Comparison of ENCODE assay signal across 8 cellular contexts in genomic region chr19:10195199-10195519, GRCh38. TPM values are rescaled to one million over a fixed set of nuclear protein-coding genes. Genes with fewer than 3 reads are reported as not detected.
DNase-seq lines count a peak whose midpoint lies in the region; ATAC-seq lines count a peak whose summit lies in the region.

No MANE protein-coding gene starts in this region.

- H3K9ac ChIP-seq in NT2/D1 (ENCODE audit: insufficient read length, low read depth) = peak overlapping the region; percentile 68

- H3K36me3 ChIP-seq in NT2/D1 (ENCODE audit: insufficient read depth, insufficient read length, low read length) = peaks cover 23% of the 10 kb centered on the region
- peaks cover 0 to under 1% of the 10 kb centered on the region in 2 donors for H3K36me3 ChIP-seq in esophagus (ENCODE audit: control insufficient read depth in 2 of 2, insufficient read depth in 2 of 2, low read length in 1 of 2)

- H3K4me1 ChIP-seq in NT2/D1 (ENCODE audit: insufficient read depth, insufficient read length) = peaks cover 5% of the 10 kb centered on the region
- H3K4me1 ChIP-seq in esophagus (ENCODE audit: control insufficient read depth in 2 of 2, insufficient read depth in 2 of 2, low read length in 1 of 2) = peaks cover 2 to 7% of the 10 kb centered on the region in 2 donors

- H3K4me3 ChIP-seq in NT2/D1 (ENCODE audit: insufficient read length, low read depth) = peak overlapping the region; percentile 76
- peak overlapping the region; percentile 77 to 85 for H3K4me3 ChIP-seq in esophagus (ENCODE audit: low read depth in 1 of 2, low read length in 2 of 2)
- peak overlapping the region; percentile 87 for H3K4me3 ChIP-seq in skeletal muscle cell (ENCODE audit: low read depth, low read length)

- peak overlapping the region; percentile 15 to 28 for H3K27ac ChIP-seq in esophagus (ENCODE audit: low read depth in 2 of 2, low read length in 1 of 2)

- DNase-seq in NT2/D1 (ENCODE audit: low read depth, low spot score) = no peak
- DNase-seq in skeletal muscle cell (ENCODE audit: low read depth) = no peak
- DNase-seq in DMS 273 (lab: John Stamatoyannopoulos, UW; ENCODE audit: unreplicated experiment) = no peak
- DNase-seq in MV-4-11 (lab: John Stamatoyannopoulos, UW) = no peak

- WGBS in esophagus, 2 donors = 19 to 25% methylated on average over 6 of the region's 6 CpGs

- no peaks in the 10 kb centered on the region for H3K27me3 ChIP-seq in NT2/D1 (ENCODE audit: insufficient read depth, insufficient read length)
- no peaks in the 10 kb centered on the region for H3K27me3 ChIP-seq in esophagus (ENCODE audit: control insufficient read depth in 1 of 2, insufficient read depth in 2 of 2, low read length in 2 of 2)

- peak; percentile 20 for ATAC-seq in GM19438 (IDR thresholded peaks at IDR 0.05; ENCODE audit: low read depth, unreplicated experiment)
- no peak for ATAC-seq in HG02610 (IDR thresholded peaks at IDR 0.05; ENCODE audit: unreplicated experiment)
- no peak for ATAC-seq in HG02642 (IDR thresholded peaks at IDR 0.05; ENCODE audit: poor library complexity, unreplicated experiment)

- H3K9me3 ChIP-seq in NT2/D1 (ENCODE audit: insufficient read depth, low read length) = no peaks in the 10 kb centered on the region
- H3K9me3 ChIP-seq in esophagus (ENCODE audit: control insufficient read depth in 2 of 2, insufficient read depth in 1 of 2, low read depth in 1 of 2, low read length in 1 of 2) = no peaks in the 10 kb centered on the region

RNA-seq across cellular contexts. Expression of gene DNMT1, which starts 0.4 kb away (rescaled TPM):
- polyA plus RNA-seq in esophagus = 10 to 100 TPM; 32.1 to 42.6 TPM

RNA-seq across cellular contexts. Expression of gene S1PR2, which starts 36.0 kb away (rescaled TPM):
- 1 to 10 TPM in 1 of 2 donors, under 1 TPM in 1; 0.71 to 1.2 TPM for polyA plus RNA-seq in esophagus

RNA-seq across cellular contexts. Expression of gene MRPL4, which starts 56.9 kb away (rescaled TPM):
- polyA plus RNA-seq in esophagus = 10 to 100 TPM; 25.7 to 71.6 TPM
